ENCODE assay signal across 8 cellular contexts in genomic region chr16:370443-370842, GRCh38. TPM values are rescaled to one million over a fixed set of nuclear protein-coding genes. Genes with fewer than 3 reads are reported as not detected.
DNase-seq lines count a peak whose midpoint lies in the region; ATAC-seq and TF ChIP-seq lines count a peak whose summit lies in the region.

MRPL28 (minus strand) TSS chr16:370538; CDS start chr16:370218, 320 bp downstream.

- H3K36me3 ChIP-seq in esophagus muscularis mucosa: peaks cover 44 to 76% (median 72%) of the 10 kb centered on the region in 4 donors

- peaks cover 17% of the 10 kb centered on the region for H3K4me1 Mint-ChIP-seq in activated T-cell treated with anti-CD3 and anti-CD28 coated beads, Interleukin-2, amount 50 U/mL, for 72 hours (ENCODE audit: low read depth)

- H3K4me3 ChIP-seq in esophagus muscularis mucosa: peak within 1 kb of the TSS; percentile 56 to 62 (median 60)

- H3K36me3 Mint-ChIP-seq in activated T-cell treated with anti-CD3 and anti-CD28 coated beads, Interleukin-2, amount 50 U/mL, for 72 hours (ENCODE audit: insufficient read depth in 2 of 2): peaks cover 0 to 7% of the 10 kb centered on the region in 2 donors

- no peaks in the 10 kb centered on the region for H3K9me3 Mint-ChIP-seq in activated T-cell treated with anti-CD3 and anti-CD28 coated beads, Interleukin-2, amount 50 U/mL, for 72 hours

- H3K27me3 ChIP-seq in esophagus muscularis mucosa: no peaks in the 10 kb centered on the region

- peaks cover 14 to 26% (median 23%) of the 10 kb centered on the region in 4 donors for H3K4me1 ChIP-seq in esophagus muscularis mucosa

- TF ChIP-seq EP300 in esophagus muscularis mucosa (IDR thresholded peaks at IDR 0.05): no peak

- peak; percentile 68 for ATAC-seq in GM21737 (IDR thresholded peaks at IDR 0.05; ENCODE audit: unreplicated experiment)
- peak; percentile 99 to 100 for ATAC-seq in activated T-cell treated with anti-CD3 and anti-CD28 coated beads, Interleukin-2, amount 50 U/mL, for 72 hours (replicated peaks in 1 of 2)

- H3K4me3 Mint-ChIP-seq in activated T-cell treated with anti-CD3 and anti-CD28 coated beads, Interleukin-2, amount 50 U/mL, for 72 hours: peak within 1 kb of the TSS; percentile 78 to 94

- DNase-seq in DMS153 (lab: John Stamatoyannopoulos, UW): peak; percentile 91
- DNase-seq in Kasumi-1 (lab: John Stamatoyannopoulos, UW): peak; percentile 80 to 86
- DNase-seq in RKO (ENCODE audit: low spot score): peak; percentile 93
- peak; percentile 96 for DNase-seq in activated T-cell treated with anti-CD3 and anti-CD28 coated beads, Interleukin-2, amount 50 U/mL, for 72 hours
- DNase-seq in esophagus muscularis mucosa (ENCODE audit: extremely low spot score): peak; percentile 98
- DNase-seq in myocyte (ENCODE audit: low read depth): peak; percentile 95
- peak; percentile 87 to 92 for DNase-seq in stimulated activated CD8-positive, alpha-beta memory T cell treated with anti-CD3 and anti-CD28 coated beads, Interleukin-7, amount 100 ng/mL, for 4 hours (ENCODE audit: low read depth in 2 of 2)

- intact Hi-C loops in esophagus muscularis mucosa (cut with DNase I): loop anchor here (1.0 kb wide), 1 partner anchor 17 kb away; no protein-coding TSS in a partner anchor

- TF ChIP-seq POLR2A in esophagus muscularis mucosa (IDR thresholded peaks at IDR 0.05; ENCODE audit: low read depth): no peak

- H3K27me3 Mint-ChIP-seq in activated T-cell treated with anti-CD3 and anti-CD28 coated beads, Interleukin-2, amount 50 U/mL, for 72 hours (ENCODE audit: low read depth): no peaks in the 10 kb centered on the region

- peak within 1 kb of the TSS; percentile 68 to 84 (median 73) for H3K27ac ChIP-seq in esophagus muscularis mucosa (replicated peaks in 1 of 4)

- WGBS in esophagus muscularis mucosa: 0% methylated on average over 18 of the region's 30 CpGs

- TF ChIP-seq CTCF in esophagus muscularis mucosa (IDR thresholded peaks at IDR 0.05): no peak

- H3K9me3 ChIP-seq in esophagus muscularis mucosa: no peaks in the 10 kb centered on the region

- peak within 1 kb of the TSS; percentile 93 for H3K27ac Mint-ChIP-seq in activated T-cell treated with anti-CD3 and anti-CD28 coated beads, Interleukin-2, amount 50 U/mL, for 72 hours

RNA-seq across cellular contexts. Expression of gene MRPL28, which starts in this region (rescaled TPM):
- 10 to 100 TPM; 54.5 to 73.2 TPM for total RNA-seq in activated T-cell treated with anti-CD3 and anti-CD28 coated beads, Interleukin-2, amount 50 U/mL, for 72 hours
- total RNA-seq in esophagus muscularis mucosa: 10 to 100 TPM; 53.6 to 93.8 (median 69.5) TPM
- total RNA-seq in myocyte: 103 and 112 TPM in 2 replicates
- polyA plus RNA-seq in myocyte (2012): 110 TPM

Comparison
In these comparisons a context has a peak if more than half of its experiments do, and no peak if none do; other contexts are left out.
1. Peak in every context shown above with its lines: DNase-seq, ATAC-seq, H3K4me3 ChIP-seq and H3K27ac ChIP-seq.